In the genomic region with DNA sequence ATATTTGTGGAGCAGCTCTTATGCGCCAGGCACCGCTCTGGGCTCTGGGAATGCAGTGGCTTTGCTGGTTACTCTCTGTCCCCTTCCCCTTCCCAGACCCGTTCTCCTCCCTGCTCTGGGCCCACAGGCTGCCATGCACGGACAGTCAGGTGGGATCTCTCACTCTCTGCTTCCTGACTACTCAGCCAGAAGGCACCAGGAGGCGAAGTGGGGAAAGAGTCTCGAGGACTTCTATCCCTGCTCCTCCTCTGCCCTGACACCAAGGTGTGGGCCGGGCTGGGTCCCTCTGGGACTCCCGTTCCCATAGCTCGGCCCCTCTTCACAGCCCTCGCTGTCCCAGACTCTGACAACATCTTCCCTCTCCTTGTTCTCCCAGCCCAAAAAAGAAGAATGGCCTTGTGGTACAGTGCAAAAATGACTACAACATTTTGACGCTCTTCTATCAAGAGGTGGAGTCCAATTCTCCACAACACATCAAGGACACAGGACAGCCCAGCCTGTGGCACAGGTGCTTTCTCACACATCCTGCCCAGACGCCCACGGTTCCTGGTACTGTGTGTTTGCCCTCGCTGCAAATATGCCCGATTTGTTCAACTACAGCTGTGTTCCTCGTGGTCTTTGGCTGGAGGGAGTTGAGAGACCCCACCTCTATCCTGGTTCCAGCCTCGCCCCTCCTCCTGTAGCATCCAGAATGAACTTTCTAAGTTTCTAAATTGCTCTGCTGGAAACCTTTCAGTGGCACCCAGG, we compare ENCODE assay signal across 1 cellular context.
TF ChIP-seq lines count a peak whose summit lies in the region.

No MANE protein-coding gene starts in this region.

TF ChIP-seq in GM23338, 12 proteins besides CTCF, POLR2A, EP300 and RAD21:
- no peak for TF ChIP-seq EZH2phosphoT487 (IDR thresholded peaks at IDR 0.05; ENCODE audit: unreplicated experiment)
